Comparison of ENCODE assay signal across 1 cellular context in the genomic region with DNA sequence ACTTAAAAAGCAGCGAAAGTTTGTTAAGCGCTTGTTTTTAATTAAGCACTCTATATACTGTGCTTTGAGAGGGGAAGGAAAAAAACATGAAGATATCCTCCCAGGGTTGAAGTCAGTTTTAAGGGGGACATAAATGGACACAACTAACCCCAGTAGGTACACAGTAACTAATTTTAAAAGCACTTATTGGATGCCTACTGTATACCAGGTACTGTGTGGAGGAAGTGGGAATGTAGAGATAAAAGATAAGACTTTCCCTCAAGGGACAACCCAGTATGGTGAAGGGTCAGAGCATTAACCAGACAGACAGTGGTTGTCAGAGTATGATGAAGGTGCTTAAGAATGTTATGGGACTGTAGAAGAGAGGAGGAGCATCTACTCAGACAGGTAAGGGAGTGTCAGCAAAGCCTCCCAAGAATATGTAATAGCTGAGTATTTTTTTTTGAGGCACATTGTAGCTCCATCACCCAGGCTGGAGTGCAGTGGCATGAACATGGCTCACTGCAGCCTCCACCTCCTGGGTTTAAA.
A peak's percentile ranks its signal among the peaks of the same experiment; 100 is the strongest.
TF ChIP-seq lines count a peak whose summit lies in the region.

No MANE protein-coding gene starts in this region.

TF ChIP-seq in HepG2, 621 proteins besides CTCF, POLR2A, EP300 and RAD21:
- TF ChIP-seq ZNF678 (CRISPR knock-in tag; IDR thresholded peaks at IDR 0.05) (no peak), U2AF2 (IDR thresholded peaks at IDR 0.05; ENCODE audit: low read depth, low read length) (no peak), PAX8 (CRISPR knock-in tag; IDR thresholded peaks at IDR 0.05; ENCODE audit: borderline replicate concordance) (no peak), ZBTB7A (CRISPR knock-in tag; IDR thresholded peaks at IDR 0.05) (no peak), ZKSCAN8 (CRISPR knock-in tag; IDR thresholded peaks at IDR 0.05; ENCODE audit: borderline replicate concordance) (peak; percentile 87; the same call in 1 of the 2 replicates)
